22 cellular contexts compared by ENCODE assay signal in genomic region chr13:42855416-42855815, GRCh38.
DNase-seq lines count a peak whose midpoint lies in the region; ATAC-seq, FAIRE-seq and TF ChIP-seq lines count a peak whose summit lies in the region.
"Had no signal": no experiment of that assay in that cellular context is flagged by ENCODE, and none has a peak within 500 bp of the region (broad histone marks: within the 10 kb centered on the region; RNA-seq: fewer than 3 reads in every experiment).

No MANE protein-coding gene starts in this region.

- TF ChIP-seq EP300 in GM12878 (IDR thresholded peaks at IDR 0.05; ENCODE audit: borderline replicate concordance in 1 of 2, control insufficient read depth in 1 of 2, low read depth in 2 of 2, low read length in 2 of 2): no peak

- H2AFZ ChIP-seq in GM23338 (no peak overlapping the region), GM12878 (ENCODE audit: control insufficient read depth, low read depth, low read length) (no peak overlapping the region), mesenchymal stem cell (ENCODE audit: low read depth, low read length) (no peak overlapping the region)

- no peak overlapping the region for H3K18ac ChIP-seq in mesenchymal stem cell (ENCODE audit: low read depth in 1 of 2, low read length in 2 of 2)

- no peaks in the 10 kb centered on the region for H3K79me1 ChIP-seq in mesenchymal stem cell (replicated peaks; ENCODE audit: low read length, poor library complexity, severe bottlenecking)

- in situ Hi-C loops in GM12878 (cut with MboI): no loop called here

- H2BK15ac ChIP-seq in mesenchymal stem cell (ENCODE audit: low read depth, poor library complexity, severe bottlenecking): no peak overlapping the region

- no peak for TF ChIP-seq CTCF in GM23338 (conservative IDR thresholded peaks at IDR 0.05; ENCODE audit: low read depth in 2 of 2)
- TF ChIP-seq CTCF in GM12878 (IDR thresholded peaks at IDR 0.05 in 2 of 3, conservative IDR thresholded peaks at IDR 0.05 in 1 of 3; ENCODE audit: control insufficient read depth in 2 of 3, extremely low read depth in 1 of 3, insufficient read depth in 1 of 3, low read depth in 3 of 3, low read length in 3 of 3): no peak

- TF ChIP-seq RAD21 in GM12878 (IDR thresholded peaks at IDR 0.05; ENCODE audit: insufficient read depth, low read depth, low read length): no peak

- H3K4me1 ChIP-seq in GM23338 (ENCODE audit: insufficient read depth): no peaks in the 10 kb centered on the region
- no peaks in the 10 kb centered on the region for H3K4me1 ChIP-seq in GM12878 (ENCODE audit: control insufficient read depth, insufficient read depth, low read length)
- no peaks in the 10 kb centered on the region for H3K4me1 ChIP-seq in iPS-20b (ENCODE audit: insufficient read depth, low read length)
- no peaks in the 10 kb centered on the region for H3K4me1 ChIP-seq in mesenchymal stem cell (ENCODE audit: control insufficient read depth, insufficient read depth, low read depth, low read length)
- H3K4me1 ChIP-seq: A549, Caco-2, HAP-1 had no signal

- DNase-seq in GM23338 (ENCODE audit: low spot score) (no peak), GM12878 (ENCODE audit: low read depth, low spot score) (no peak), mesenchymal stem cell (no peak), NCI-H1105 treated with DMSO at 0.1 percent for 48 hours (lab: John Stamatoyannopoulos, UW) (no peak), left colon (no peak)
- DNase-seq: 8988T; ACHN; AML-193; BE2C; Caco-2; CD4-positive, alpha-beta memory T cell; DMS153; DND-41; GOT3; HFFc6 had no signal

- H3K14ac ChIP-seq in mesenchymal stem cell (ENCODE audit: low read length in 2 of 2): no peak overlapping the region

- CTCF ChIA-PET in GM12878 (lab: Yijun Ruan, JAX): no interaction called here

- no peak for FAIRE-seq in GM12878 (lab: Jason Lieb, UNC)
- FAIRE-seq: A549, G401.6, GM18507 had no signal

- H3K36me3 ChIP-seq in GM23338 (ENCODE audit: insufficient read depth) (peaks cover 50% of the 10 kb centered on the region; the same call in 1 of the 2 replicates), GM12878 (ENCODE audit: control insufficient read depth in 2 of 2, insufficient read depth in 2 of 2, low read length in 1 of 2) (no peaks in the 10 kb centered on the region), iPS-20b (ENCODE audit: insufficient read depth, low read depth, low read length) (peaks cover 72% of the 10 kb centered on the region), mesenchymal stem cell (ENCODE audit: control insufficient read depth in 1 of 2, insufficient read depth in 2 of 2, low read depth in 1 of 2, low read length in 2 of 2) (no peaks in the 10 kb centered on the region)
- H3K36me3 ChIP-seq: BE2C; BLaER1 treated with 17β-estradiol and CSF1 and Interleukin-3, amounts not matched to agents 10 nM and 100 nM; HAP-1 had no signal

- no peak overlapping the region for H2AK5ac ChIP-seq in mesenchymal stem cell (ENCODE audit: low read length, severe bottlenecking)

- H4K91ac ChIP-seq in mesenchymal stem cell (ENCODE audit: low read length): no peak overlapping the region

- H3K36me3 Mint-ChIP-seq in GM23338 (ENCODE audit: low read depth): peaks cover 83% of the 10 kb centered on the region
- H3K36me3 Mint-ChIP-seq: CD4-positive, alpha-beta memory T cell had no signal

- H3K4me1 Mint-ChIP-seq in GM23338: peaks cover 6% of the 10 kb centered on the region; the same call in 2 of the 3 replicates
- H3K4me1 Mint-ChIP-seq: CD4-positive, alpha-beta memory T cell had no signal

- H3K27ac ChIP-seq in GM23338 (ENCODE audit: low read depth): no peak overlapping the region
- no peak overlapping the region for H3K27ac ChIP-seq in GM12878 (ENCODE audit: control insufficient read depth, insufficient read depth)
- no peak overlapping the region for H3K27ac ChIP-seq in iPS-20b (ENCODE audit: low read length)
- no peak overlapping the region for H3K27ac ChIP-seq in mesenchymal stem cell (ENCODE audit: low read length, poor library complexity, severe bottlenecking)
- H3K27ac ChIP-seq: A549; BLaER1 treated with 17β-estradiol and CSF1 and Interleukin-3, amounts not matched to agents 10 nM and 100 nM had no signal

- H2BK120ac ChIP-seq in mesenchymal stem cell (ENCODE audit: low read depth, low read length): no peak overlapping the region

- no peak overlapping the region for H2BK5ac ChIP-seq in mesenchymal stem cell (ENCODE audit: low read depth, low read length, poor library complexity, severe bottlenecking)

- H3K4ac ChIP-seq in mesenchymal stem cell (ENCODE audit: low read depth in 1 of 2, low read length in 2 of 2): no peak overlapping the region

- no peak for TF ChIP-seq POLR2A in GM12878 (IDR thresholded peaks at IDR 0.05; ENCODE audit: low read depth, low read length)

- peak overlapping the region; percentile 41; the same call in 1 of the 2 replicates for H3K27ac Mint-ChIP-seq in GM23338
- H3K27ac Mint-ChIP-seq: CD4-positive, alpha-beta memory T cell; HFFc6 had no signal

- H3K4me2 ChIP-seq in GM23338: no peak overlapping the region
- no peak overlapping the region for H3K4me2 ChIP-seq in GM12878 (ENCODE audit: control insufficient read depth, insufficient read depth)
- no peak overlapping the region for H3K4me2 ChIP-seq in mesenchymal stem cell (ENCODE audit: low read length, poor library complexity, severe bottlenecking)
- H3K4me2 ChIP-seq: A549; BLaER1 treated with 17β-estradiol and CSF1 and Interleukin-3, amounts not matched to agents 10 nM and 100 nM had no signal

- intact Hi-C loops in GM12878 (cut with micrococcal nuclease; ENCODE audit: unreplicated experiment) (no loop called here), left colon (cut with DNase I, micrococcal nuclease) (no loop called here)

- no peaks in the 10 kb centered on the region for H3K9me2 ChIP-seq in GM23338 (ENCODE audit: insufficient read depth)

- SMC1A ChIA-PET in GM12878 (lab: Charles Lee; ENCODE audit: uncharacterized antibody, unreplicated experiment): interaction anchor here (1.3 kb wide), 1 partner anchor 24 kb away, joined by 3 read pairs; no protein-coding TSS in a partner anchor

- RAD21 ChIA-PET in GM12878 (lab: Charles Lee; ENCODE audit: unreplicated experiment): interaction anchor here (0.6 kb wide), 1 partner anchor 372 kb away, joined by 3 read pairs; no protein-coding TSS in a partner anchor

- H3K27me3 Mint-ChIP-seq in GM23338 (ENCODE audit: insufficient read depth, low read depth, poor library complexity): no peaks in the 10 kb centered on the region

- peaks cover 31% of the 10 kb centered on the region for H4K20me1 ChIP-seq in GM23338 (replicated peaks; ENCODE audit: insufficient read depth)
- H4K20me1 ChIP-seq in GM12878 (ENCODE audit: control insufficient read depth, insufficient read depth): no peaks in the 10 kb centered on the region
- H4K20me1 ChIP-seq: BLaER1 treated with 17β-estradiol and CSF1 and Interleukin-3, amounts not matched to agents 10 nM and 100 nM had no signal

- no peaks in the 10 kb centered on the region for H3K27me3 ChIP-seq in GM23338 (ENCODE audit: insufficient read depth)
- H3K27me3 ChIP-seq in GM12878 (replicated peaks in 1 of 2; ENCODE audit: control insufficient read depth in 2 of 2, insufficient read depth in 2 of 2, low read length in 1 of 2): no peaks in the 10 kb centered on the region
- H3K27me3 ChIP-seq in iPS-20b (ENCODE audit: insufficient read depth, low read length): no peaks in the 10 kb centered on the region
- no peaks in the 10 kb centered on the region for H3K27me3 ChIP-seq in mesenchymal stem cell (ENCODE audit: control insufficient read depth in 1 of 2, insufficient read depth in 1 of 2, low read length in 2 of 2)
- H3K27me3 ChIP-seq: BE2C; BLaER1 treated with 17β-estradiol and CSF1 and Interleukin-3, amounts not matched to agents 10 nM and 100 nM had no signal

- H2BK12ac ChIP-seq in mesenchymal stem cell (ENCODE audit: low read length in 2 of 2): no peak overlapping the region

- H3K79me2 ChIP-seq in GM23338 (replicated peaks; ENCODE audit: insufficient read depth) (peaks cover 25% of the 10 kb centered on the region), GM12878 (ENCODE audit: control insufficient read depth, insufficient read depth, low read length) (no peaks in the 10 kb centered on the region)

- no peak overlapping the region for H3K4me3 Mint-ChIP-seq in GM23338
- H3K4me3 Mint-ChIP-seq: CD4-positive, alpha-beta memory T cell; HFFc6 had no signal

- H3F3A ChIP-seq in GM23338 (replicated peaks; ENCODE audit: low read depth): no peaks in the 10 kb centered on the region; the same call in 1 of the 2 replicates

- H3K23ac ChIP-seq in mesenchymal stem cell (ENCODE audit: low read length in 2 of 2): no peak overlapping the region

- H3K9ac ChIP-seq in GM12878 (ENCODE audit: control insufficient read depth, insufficient read depth, low read length) (no peak overlapping the region), iPS-20b (ENCODE audit: low read depth, low read length) (peak overlapping the region; percentile 20; the same call in 1 of the 2 replicates), mesenchymal stem cell (ENCODE audit: low read length) (no peak overlapping the region)
- H3K9ac ChIP-seq: BLaER1 treated with 17β-estradiol and CSF1 and Interleukin-3, amounts not matched to agents 10 nM and 100 nM had no signal

- H3K9me3 ChIP-seq in GM12878 (replicated peaks; ENCODE audit: control insufficient read depth, insufficient read depth, low read length) (no peaks in the 10 kb centered on the region), iPS-20b (ENCODE audit: insufficient read depth, low read depth, low read length) (no peaks in the 10 kb centered on the region), mesenchymal stem cell (ENCODE audit: control insufficient read depth, low read length) (no peaks in the 10 kb centered on the region)
- H3K9me3 ChIP-seq: A549; BE2C; BLaER1 treated with 17β-estradiol and CSF1 and Interleukin-3, amounts not matched to agents 10 nM and 100 nM; Caco-2; HAP-1 had no signal

- H3K4me3 ChIP-seq in GM23338 (no peak overlapping the region), GM12878 (no peak overlapping the region), iPS-20b (ENCODE audit: low read length) (no peak overlapping the region), mesenchymal stem cell (ENCODE audit: insufficient read depth in 1 of 2, low read depth in 1 of 2, low read length in 2 of 2) (no peak overlapping the region)
- H3K4me3 ChIP-seq: A549; BLaER1 treated with 17β-estradiol and CSF1 and Interleukin-3, amounts not matched to agents 10 nM and 100 nM; HAP-1 had no signal

- WGBS in GM12878 (ENCODE audit: insufficient coverage, insufficient replicate concordance, low lambda C conversion rate, missing lambda C conversion rate): 63% methylated on average over 6 of the region's 6 CpGs
- 83% methylated on average over 6 of the region's 6 CpGs for WGBS in mesenchymal stem cell

- H4K8ac ChIP-seq in mesenchymal stem cell (ENCODE audit: low read length): no peak overlapping the region

- ATAC-seq in GM23338 (peak; percentile 83), GM12878 (no peak), left colon (no peak)
- ATAC-seq in activated CD4-positive, CD25-positive, alpha-beta regulatory T cell treated with anti-CD3 and anti-CD28 coated beads, Interleukin-2, amount 50 U/mL, for 24 hours: no peak
- ATAC-seq: A549 had no signal

- no peaks in the 10 kb centered on the region; the same call in 2 of the 3 replicates for H3K9me3 Mint-ChIP-seq in GM23338
- H3K9me3 Mint-ChIP-seq: HFFc6 had no signal

- POLR2A ChIA-PET in GM12878 (lab: Charles Lee): interaction anchor here (0.6 kb wide), 1 partner anchor 26 kb away, joined by 3 read pairs; no protein-coding TSS in a partner anchor

- BruUV-seq in GM12878 (replicated peaks; lab: Mats Ljungman, UMichigan): no TSS peak
